1 cellular context compared by ENCODE assay signal in the genomic region with DNA sequence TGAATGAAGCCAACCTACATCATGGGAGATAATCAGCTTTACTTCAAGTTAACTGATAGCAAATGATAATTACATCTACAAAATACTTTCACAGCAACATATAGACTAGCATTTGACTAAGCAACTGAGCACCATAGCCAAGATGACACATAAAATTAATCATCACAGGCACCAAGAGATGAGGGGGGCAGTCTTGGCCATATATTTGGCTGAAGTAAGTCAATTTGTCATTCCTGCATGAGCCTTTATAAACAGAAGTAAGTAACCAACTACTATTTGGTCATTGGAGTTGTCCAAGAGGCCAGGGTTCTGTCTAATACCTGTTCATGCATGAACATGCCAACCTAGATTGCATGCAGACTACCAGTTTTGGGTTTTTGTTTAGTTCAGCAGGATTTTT.
TF ChIP-seq lines count a peak whose summit lies in the region.

No MANE protein-coding gene starts in this region.

TF ChIP-seq in HepG2, 621 proteins besides CTCF, POLR2A, EP300 and RAD21 (continued from another document):
- TF ChIP-seq, protein P1, sequence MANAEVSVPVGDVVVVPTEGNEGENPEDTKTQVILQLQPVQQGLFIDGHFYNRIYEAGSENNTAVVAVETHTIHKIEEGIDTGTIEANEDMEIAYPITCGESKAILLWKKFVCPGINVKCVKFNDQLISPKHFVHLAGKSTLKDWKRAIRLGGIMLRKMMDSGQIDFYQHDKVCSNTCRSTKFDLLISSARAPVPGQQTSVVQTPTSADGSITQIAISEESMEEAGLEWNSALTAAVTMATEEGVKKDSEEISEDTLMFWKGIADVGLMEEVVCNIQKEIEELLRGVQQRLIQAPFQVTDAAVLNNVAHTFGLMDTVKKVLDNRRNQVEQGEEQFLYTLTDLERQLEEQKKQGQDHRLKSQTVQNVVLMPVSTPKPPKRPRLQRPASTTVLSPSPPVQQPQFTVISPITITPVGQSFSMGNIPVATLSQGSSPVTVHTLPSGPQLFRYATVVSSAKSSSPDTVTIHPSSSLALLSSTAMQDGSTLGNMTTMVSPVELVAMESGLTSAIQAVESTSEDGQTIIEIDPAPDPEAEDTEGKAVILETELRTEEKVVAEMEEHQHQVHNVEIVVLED (CRISPR knock-in tag; IDR thresholded peaks at IDR 0.05; ENCODE audit: borderline replicate concordance): no peak
- TF ChIP-seq, protein P2, sequence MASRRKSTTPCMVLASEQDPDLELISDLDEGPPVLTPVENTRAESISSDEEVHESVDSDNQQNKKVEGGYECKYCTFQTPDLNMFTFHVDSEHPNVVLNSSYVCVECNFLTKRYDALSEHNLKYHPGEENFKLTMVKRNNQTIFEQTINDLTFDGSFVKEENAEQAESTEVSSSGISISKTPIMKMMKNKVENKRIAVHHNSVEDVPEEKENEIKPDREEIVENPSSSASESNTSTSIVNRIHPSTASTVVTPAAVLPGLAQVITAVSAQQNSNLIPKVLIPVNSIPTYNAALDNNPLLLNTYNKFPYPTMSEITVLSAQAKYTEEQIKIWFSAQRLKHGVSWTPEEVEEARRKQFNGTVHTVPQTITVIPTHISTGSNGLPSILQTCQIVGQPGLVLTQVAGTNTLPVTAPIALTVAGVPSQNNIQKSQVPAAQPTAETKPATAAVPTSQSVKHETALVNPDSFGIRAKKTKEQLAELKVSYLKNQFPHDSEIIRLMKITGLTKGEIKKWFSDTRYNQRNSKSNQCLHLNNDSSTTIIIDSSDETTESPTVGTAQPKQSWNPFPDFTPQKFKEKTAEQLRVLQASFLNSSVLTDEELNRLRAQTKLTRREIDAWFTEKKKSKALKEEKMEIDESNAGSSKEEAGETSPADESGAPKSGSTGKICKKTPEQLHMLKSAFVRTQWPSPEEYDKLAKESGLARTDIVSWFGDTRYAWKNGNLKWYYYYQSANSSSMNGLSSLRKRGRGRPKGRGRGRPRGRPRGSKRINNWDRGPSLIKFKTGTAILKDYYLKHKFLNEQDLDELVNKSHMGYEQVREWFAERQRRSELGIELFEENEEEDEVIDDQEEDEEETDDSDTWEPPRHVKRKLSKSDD (CRISPR knock-in tag; IDR thresholded peaks at IDR 0.05; ENCODE audit: low read depth): no peak
- TF ChIP-seq NCOA5 (CRISPR knock-in tag; IDR thresholded peaks at IDR 0.05): no peak
- TF ChIP-seq KLF13 (CRISPR knock-in tag; IDR thresholded peaks at IDR 0.05): no peak
- TF ChIP-seq HDAC6 (IDR thresholded peaks at IDR 0.05; ENCODE audit: low read depth, low read length): no peak
- TF ChIP-seq FOXM1 (CRISPR knock-in tag; IDR thresholded peaks at IDR 0.05): no peak
